Comparison of ENCODE assay signal across 14 cellular contexts in genomic region chr7:137789215-137789899, GRCh38.
"Had no signal": no experiment of that assay in that cellular context is flagged by ENCODE, and none has a peak within 500 bp of the region (broad histone marks: within the 10 kb centered on the region; RNA-seq: fewer than 3 reads in every experiment).

No MANE protein-coding gene starts in this region.

- DNase-seq: activated CD4-positive, alpha-beta T cell treated with anti-CD3 and anti-CD28 coated beads, Interleukin-2, amount 10 ng/mL, durations not matched to agents 24 days and 14 days; activated naive CD4-positive, alpha-beta T cell treated with anti-CD3 and anti-CD28 coated beads for 36 hours; body of pancreas; dorsolateral prefrontal cortex; hypothalamus; midbrain; right lobe of liver; spleen; stimulated activated CD4-positive, alpha-beta T cell treated with anti-CD3 and anti-CD28 coated beads, Interleukin-1b, Interleukin-23, amount 100 ng/mL, for 48 hours; stimulated activated naive CD4-positive, alpha-beta T cell; substantia nigra had no signal

- H3K9me3 Mint-ChIP-seq: activated naive CD4-positive, alpha-beta T cell treated with anti-CD3 and anti-CD28 coated beads for 36 hours; activated T-helper 17 cell treated with anti-CD3 and anti-CD28 coated beads, Interleukin-2, amount 50 U/mL, for 72 hours had no signal

- H3K4me3 ChIP-seq: body of pancreas, dorsolateral prefrontal cortex, right lobe of liver, spleen had no signal

- H3K4me3 Mint-ChIP-seq: activated CD4-positive, alpha-beta T cell treated with anti-CD3 and anti-CD28 coated beads, Interleukin-2, amount 10 ng/mL, durations not matched to agents 24 days and 14 days; activated naive CD4-positive, alpha-beta T cell treated with anti-CD3 and anti-CD28 coated beads for 36 hours; activated T-helper 17 cell treated with anti-CD3 and anti-CD28 coated beads, Interleukin-2, amount 50 U/mL, for 72 hours; T-helper 1 cell treated with Interleukin-12 subunit alpha and Interleukin-12 subunit beta and Interleukin-4 antibody, amounts not matched to agents 30 μg/mL and 1 μg/mL, for 36 hours; WTC11 had no signal

- H3K4me1 Mint-ChIP-seq: activated CD4-positive, alpha-beta T cell treated with anti-CD3 and anti-CD28 coated beads, Interleukin-2, amount 10 ng/mL, durations not matched to agents 24 days and 14 days; activated T-helper 17 cell treated with anti-CD3 and anti-CD28 coated beads, Interleukin-2, amount 50 U/mL, for 72 hours had no signal

- H3K27ac Mint-ChIP-seq: activated CD4-positive, alpha-beta T cell treated with anti-CD3 and anti-CD28 coated beads, Interleukin-2, amount 10 ng/mL, durations not matched to agents 24 days and 14 days; activated naive CD4-positive, alpha-beta T cell treated with anti-CD3 and anti-CD28 coated beads for 36 hours; activated T-helper 17 cell treated with anti-CD3 and anti-CD28 coated beads, Interleukin-2, amount 50 U/mL, for 72 hours; T-helper 1 cell treated with Interleukin-12 subunit alpha and Interleukin-12 subunit beta and Interleukin-4 antibody, amounts not matched to agents 30 μg/mL and 1 μg/mL, for 36 hours; WTC11 had no signal

- ATAC-seq: activated T-helper 17 cell treated with anti-CD3 and anti-CD28 coated beads, Interleukin-2, amount 50 U/mL, for 72 hours; body of pancreas; right lobe of liver; WTC11 had no signal
